ENCODE assay signal across 18 cellular contexts in genomic region chr9:134922066-134922931, GRCh38. TPM values are rescaled to one million over a fixed set of nuclear protein-coding genes. Genes with fewer than 3 reads are reported as not detected.
A peak's percentile ranks its signal among the peaks of the same experiment; 100 is the strongest.
DNase-seq lines count a peak whose midpoint lies in the region; TF ChIP-seq lines count a peak whose summit lies in the region.
"Had no signal": no experiment of that assay in that cellular context is flagged by ENCODE, and none has a peak within 500 bp of the region (broad histone marks: within the 10 kb centered on the region; RNA-seq: fewer than 3 reads in every experiment).

No MANE protein-coding gene starts in this region.

- H3K4me2 ChIP-seq in hepatocyte (no peak overlapping the region), OCI-LY7 (ENCODE audit: low read length) (no peak overlapping the region)

- H3K4me1 ChIP-seq in hepatocyte (ENCODE audit: insufficient read depth), result no peaks in the 10 kb centered on the region
- H3K4me1 ChIP-seq in OCI-LY7 (ENCODE audit: insufficient read depth, low read length, poor library complexity, severe bottlenecking), result peaks cover 27% of the 10 kb centered on the region

- no peaks in the 10 kb centered on the region for H3K9me3 ChIP-seq in hepatocyte (ENCODE audit: low read depth)
- H3K9me3 ChIP-seq in OCI-LY7 (ENCODE audit: low read length), result peaks cover 21% of the 10 kb centered on the region

- no peak for TF ChIP-seq CTCF in hepatocyte (IDR thresholded peaks at IDR 0.05; ENCODE audit: poor library complexity)
- TF ChIP-seq CTCF in OCI-LY7 (conservative IDR thresholded peaks at IDR 0.05; ENCODE audit: low read length), result no peak

- CTCF ChIA-PET in OCI-LY7 (lab: Charles Lee; ENCODE audit: unreplicated experiment), result no interaction called here

- H3K27me3 ChIP-seq in hepatocyte, result no peaks in the 10 kb centered on the region

- WGBS in hepatocyte (ENCODE audit: low lambda C conversion rate, missing lambda C conversion rate), result 82% methylated on average over 14 of the region's 14 CpGs

- no peak overlapping the region for H3K4me3 ChIP-seq in hepatocyte
- no peak overlapping the region for H3K4me3 ChIP-seq in OCI-LY7 (ENCODE audit: low read depth, low read length, poor library complexity, severe bottlenecking)
- H3K4me3 ChIP-seq: thoracic aorta had no signal

- H2AFZ ChIP-seq in hepatocyte (no peak overlapping the region), OCI-LY7 (ENCODE audit: low read length) (no peak overlapping the region)

- H3K9me2 ChIP-seq in hepatocyte (replicated peaks; ENCODE audit: insufficient read depth) (no peaks in the 10 kb centered on the region), OCI-LY7 (ENCODE audit: insufficient read depth, low read length) (no peaks in the 10 kb centered on the region)

- intact Hi-C loops in OCI-LY7 (cut with micrococcal nuclease; ENCODE audit: unreplicated experiment), result no loop called here

- no peaks in the 10 kb centered on the region for H3K36me3 ChIP-seq in hepatocyte (replicated peaks; ENCODE audit: insufficient read depth, low read depth)
- no peaks in the 10 kb centered on the region; the same call in 1 of the 2 replicates for H3K36me3 ChIP-seq in OCI-LY7 (ENCODE audit: insufficient read depth, low read length)
- H3K36me3 ChIP-seq: thoracic aorta had no signal

- H3K27ac ChIP-seq in hepatocyte (no peak overlapping the region), OCI-LY7 (ENCODE audit: low read depth, low read length, poor library complexity, severe bottlenecking) (no peak overlapping the region)
- H3K27ac ChIP-seq: thoracic aorta had no signal

- H4K20me1 ChIP-seq in hepatocyte (ENCODE audit: insufficient read depth, poor library complexity, severe bottlenecking) (no peaks in the 10 kb centered on the region), OCI-LY7 (ENCODE audit: insufficient read depth, low read length) (no peaks in the 10 kb centered on the region)

- DNase-seq in D341Med (ENCODE audit: low spot score) (peak; percentile 6), SKM-1 treated with dmso at 0.1 percent for 144 hours (lab: John Stamatoyannopoulos, UW; ENCODE audit: unreplicated experiment) (peak; percentile 73), hepatocyte (ENCODE audit: low spot score) (peak; percentile 12), pons (ENCODE audit: low spot score) (peak; percentile 24), NCI-H1417 (lab: John Stamatoyannopoulos, UW) (no peak), NCI-H2227 treated with DMSO at 0.1 percent for 48 hours (lab: John Stamatoyannopoulos, UW) (no peak), A172 (ENCODE audit: low spot score) (no peak), OCI-LY7 (ENCODE audit: low spot score) (no peak)
- DNase-seq: activated T-cell treated with anti-CD3 and anti-CD28 coated beads for 4 hours, cerebellar nuclear complex, DMS 273 treated with DMSO at 0.1 percent for 48 hours, HCEC 1CT, NCI-H2171 treated with DMSO at 0.1 percent for 48 hours, SW 1271 had no signal

- POLR2A ChIA-PET in OCI-LY7 (lab: Charles Lee), result interaction anchor here (1.5 kb wide), 1 partner anchor 8 kb away, joined by 6 read pairs; no protein-coding TSS in a partner anchor

- BruUV-seq in OCI-LY7 (replicated peaks; lab: Mats Ljungman, UMichigan), result no TSS peak

- no peaks in the 10 kb centered on the region for H3K79me2 ChIP-seq in hepatocyte
- H3K79me2 ChIP-seq in OCI-LY7 (ENCODE audit: insufficient read depth, low read depth, low read length), result no peaks in the 10 kb centered on the region

RNA-seq across cellular contexts. Expression of gene FCN1, which starts 4.6 kb away (rescaled TPM):
- total RNA-seq in hepatocyte, result not detected in 2 replicates
- polyA plus RNA-seq in hepatocyte, result not detected in 2 replicates
- not detected in 2 replicates for total RNA-seq in A172 (2014; rRNA removed; shearing (Covaris generic))
- total RNA-seq in OCI-LY7 (2014; rRNA removed; shearing (Covaris generic)), result 0.19 TPM in 1 of 2 replicates, not detected in the other
- total RNA-seq in OCI-LY7 (2022), result 0.30 and 0.42 TPM in 2 replicates
- total RNA-seq: epithelial cell of proximal tubule, lung microvascular endothelial cell, MCF 10A had no signal

RNA-seq across cellular contexts. Expression of gene FCN2, which starts 41.7 kb away (rescaled TPM):
- total RNA-seq in hepatocyte, result not detected in 2 replicates
- not detected in 2 replicates for polyA plus RNA-seq in hepatocyte
- total RNA-seq in A172 (2014; rRNA removed; shearing (Covaris generic)), result not detected in 2 replicates
- total RNA-seq in OCI-LY7 (2014; rRNA removed; shearing (Covaris generic)), result not detected in 2 replicates
- total RNA-seq in OCI-LY7 (2022), result not detected in 2 replicates
- total RNA-seq: epithelial cell of proximal tubule, lung microvascular endothelial cell, MCF 10A, thoracic aorta had no signal

Comparison
In these comparisons a context has a peak if more than half of its experiments do, and no peak if none do; other contexts are left out.
1. DNase-seq: peak in D341Med (single experiment), SKM-1 treated with dmso at 0.1 percent for 144 hours (single experiment), hepatocyte (single experiment) and pons (single experiment); none in NCI-H1417 (0 of 3), NCI-H2227 treated with DMSO at 0.1 percent for 48 hours (single experiment), A172 (single experiment) and OCI-LY7 (single experiment).